ENCODE assay signal across 14 cellular contexts in the genomic region with DNA sequence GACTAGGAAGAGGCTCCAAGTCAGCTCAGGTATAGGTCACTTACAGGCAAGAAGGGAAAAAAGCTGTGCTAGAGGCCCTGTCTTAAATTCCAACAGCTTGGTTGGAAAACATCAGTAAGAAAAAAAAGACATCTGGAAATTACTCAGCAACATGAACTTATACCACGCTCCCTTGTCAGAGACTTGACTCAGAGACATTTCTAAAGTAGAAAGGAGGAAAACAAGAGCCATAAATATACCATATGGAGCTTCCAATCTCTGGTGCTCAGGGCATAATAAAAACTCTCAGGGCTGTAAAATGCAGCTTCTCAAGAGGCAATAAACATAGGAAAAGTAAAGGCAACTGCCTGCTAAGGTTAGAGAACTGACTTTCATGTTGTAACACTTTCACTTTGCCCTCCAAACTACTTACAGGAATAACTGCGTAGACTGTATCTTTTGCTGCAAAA. TPM values are rescaled to one million over a fixed set of nuclear protein-coding genes. Genes with fewer than 3 reads are reported as not detected.
A peak's percentile ranks its signal among the peaks of the same experiment; 100 is the strongest.
DNase-seq lines count a peak whose midpoint lies in the region; ATAC-seq and TF ChIP-seq lines count a peak whose summit lies in the region.
"Had no signal": no experiment of that assay in that cellular context is flagged by ENCODE, and none has a peak within 500 bp of the region (broad histone marks: within the 10 kb centered on the region; RNA-seq: fewer than 3 reads in every experiment).

No MANE protein-coding gene starts in this region.

- H3K36me3 Mint-ChIP-seq in activated T-helper 17 cell treated with anti-CD3 and anti-CD28 coated beads, Interleukin-2, amount 50 U/mL, for 72 hours (ENCODE audit: low read depth), result peaks cover 97% of the 10 kb centered on the region

- peak overlapping the region; percentile 16 for H3K4me3 Mint-ChIP-seq in activated T-helper 17 cell treated with anti-CD3 and anti-CD28 coated beads, Interleukin-2, amount 50 U/mL, for 72 hours

- no peaks in the 10 kb centered on the region for H3K79me2 ChIP-seq in hepatocyte

- TF ChIP-seq CTCF in heart right ventricle (IDR thresholded peaks at IDR 0.05) (no peak), heart left ventricle (IDR thresholded peaks at IDR 0.05) (no peak), hepatocyte (IDR thresholded peaks at IDR 0.05; ENCODE audit: poor library complexity) (no peak), tibial artery (IDR thresholded peaks at IDR 0.05) (no peak)

- WGBS in heart right ventricle, 2 donors, result 72 to 77% methylated on average over 2 of the region's 2 CpGs
- 70 to 77% (median 75%) methylated on average over 2 of the region's 2 CpGs for WGBS in heart left ventricle, 4 donors
- 25% methylated on average over 2 of the region's 2 CpGs for WGBS in hepatocyte (ENCODE audit: low lambda C conversion rate, missing lambda C conversion rate)

- H3K4me3 ChIP-seq in heart right ventricle (no peak overlapping the region), heart left ventricle (no peak overlapping the region), hepatocyte (no peak overlapping the region), tibial artery (no peak overlapping the region)
- H3K4me3 ChIP-seq: BLaER1 treated with 17β-estradiol and CSF1 and Interleukin-3, amounts not matched to agents 10 nM and 100 nM had no signal

- H4K20me1 ChIP-seq in hepatocyte (ENCODE audit: insufficient read depth, poor library complexity, severe bottlenecking), result no peaks in the 10 kb centered on the region
- H4K20me1 ChIP-seq: BLaER1 treated with 17β-estradiol and CSF1 and Interleukin-3, amounts not matched to agents 10 nM and 100 nM had no signal

- H3K9me3 Mint-ChIP-seq in activated T-helper 17 cell treated with anti-CD3 and anti-CD28 coated beads, Interleukin-2, amount 50 U/mL, for 72 hours, result peaks cover 3% of the 10 kb centered on the region

- H3K4me1 Mint-ChIP-seq in activated T-helper 17 cell treated with anti-CD3 and anti-CD28 coated beads, Interleukin-2, amount 50 U/mL, for 72 hours, result peaks cover 5% of the 10 kb centered on the region

- TF ChIP-seq POLR2A in heart left ventricle (IDR thresholded peaks at IDR 0.05), result no peak

- no peak overlapping the region for H2AFZ ChIP-seq in hepatocyte

- intact Hi-C loops in heart right ventricle (cut with DNase I), result no loop called here
- intact Hi-C loops in heart left ventricle (cut with DNase I), result no loop called here
- intact Hi-C loops in tibial artery (cut with DNase I; ENCODE audit: low total_unique reads), result no loop called here

- H3K9me3 ChIP-seq in heart right ventricle, result peaks cover 0 to 19% (median 8%) of the 10 kb centered on the region in 11 donors
- peaks cover 0 to 22% (median 10%) of the 10 kb centered on the region in 12 donors for H3K9me3 ChIP-seq in heart left ventricle
- no peaks in the 10 kb centered on the region for H3K9me3 ChIP-seq in hepatocyte (ENCODE audit: low read depth)
- H3K9me3 ChIP-seq in tibial artery, result peaks cover 0 to 5% (median 0%) of the 10 kb centered on the region in 3 donors

- H3K27ac Mint-ChIP-seq in activated T-helper 17 cell treated with anti-CD3 and anti-CD28 coated beads, Interleukin-2, amount 50 U/mL, for 72 hours, result peak overlapping the region; percentile 79

- H3K9me2 ChIP-seq in hepatocyte (replicated peaks; ENCODE audit: insufficient read depth), result no peaks in the 10 kb centered on the region

- peak overlapping the region; percentile 51 for H3K4me2 ChIP-seq in hepatocyte
- H3K4me2 ChIP-seq: BLaER1 treated with 17β-estradiol and CSF1 and Interleukin-3, amounts not matched to agents 10 nM and 100 nM had no signal

- DNase-seq in heart right ventricle (no peak), heart left ventricle (no peak), hepatocyte (ENCODE audit: low spot score) (peak; percentile 57), tibial artery (no peak), left lobe of liver (ENCODE audit: low spot score) (no peak)
- DNase-seq in activated CD4-positive, CD25-positive, alpha-beta regulatory T cell treated with anti-CD3 and anti-CD28 coated beads, Interleukin-2, amount 50 U/mL, for 72 hours, result no peak
- DNase-seq: activated CD8-positive, alpha-beta memory T cell treated with anti-CD3 and anti-CD28 coated beads, Interleukin-2, amount 50 U/mL, for 48 hours; NCI-H146; NCI-H69; SHP77; stimulated activated CD4-positive, alpha-beta T cell treated with anti-CD3 and anti-CD28 coated beads, Interleukin-1b, Interleukin-23, amount 100 ng/mL, for 48 hours had no signal

- ATAC-seq in heart right ventricle, result no peak
- ATAC-seq in heart left ventricle, result no peak
- peak; percentile 80 for ATAC-seq in activated T-helper 17 cell treated with anti-CD3 and anti-CD28 coated beads, Interleukin-2, amount 50 U/mL, for 72 hours (replicated peaks)
- ATAC-seq in left lobe of liver, result no peak
- no peak for ATAC-seq in GM21423 (IDR thresholded peaks at IDR 0.05; ENCODE audit: unreplicated experiment)

- H3K36me3 ChIP-seq in heart right ventricle (peaks cover 0 to 94% (median 46%) of the 10 kb centered on the region in 9 donors), heart left ventricle (peaks cover 0 to 94% (median 80%) of the 10 kb centered on the region in 9 donors), hepatocyte (replicated peaks; ENCODE audit: insufficient read depth, low read depth) (no peaks in the 10 kb centered on the region), tibial artery (peaks cover 72 to 82% (median 82%) of the 10 kb centered on the region in 3 donors)

- H3K27ac ChIP-seq in heart right ventricle (peak overlapping the region in 6 of 10 donors; percentile 28 to 55 (median 42)), heart left ventricle (peak overlapping the region in 6 of 12 donors; percentile 16 to 77 (median 26)), hepatocyte (peak overlapping the region; percentile 29), tibial artery (peak overlapping the region; percentile 12 to 48)
- H3K27ac ChIP-seq: BLaER1 treated with 17β-estradiol and CSF1 and Interleukin-3, amounts not matched to agents 10 nM and 100 nM had no signal

- H3K27me3 ChIP-seq in heart right ventricle (no peaks in the 10 kb centered on the region), heart left ventricle (no peaks in the 10 kb centered on the region), hepatocyte (no peaks in the 10 kb centered on the region), tibial artery (no peaks in the 10 kb centered on the region)
- H3K27me3 ChIP-seq: BLaER1 treated with 17β-estradiol and CSF1 and Interleukin-3, amounts not matched to agents 10 nM and 100 nM had no signal

- no peaks in the 10 kb centered on the region for H3K27me3 Mint-ChIP-seq in activated T-helper 17 cell treated with anti-CD3 and anti-CD28 coated beads, Interleukin-2, amount 50 U/mL, for 72 hours

- H3K4me1 ChIP-seq in heart right ventricle, result peaks cover 0 to 28% (median 3%) of the 10 kb centered on the region in 9 donors
- H3K4me1 ChIP-seq in heart left ventricle, result peaks cover 0 to 14% (median 3%) of the 10 kb centered on the region in 12 donors
- H3K4me1 ChIP-seq in hepatocyte (ENCODE audit: insufficient read depth), result peaks cover 5% of the 10 kb centered on the region
- no peaks in the 10 kb centered on the region for H3K4me1 ChIP-seq in tibial artery
- H3K4me1 ChIP-seq: BLaER1 treated with 17β-estradiol and CSF1 and Interleukin-3, amounts not matched to agents 10 nM and 100 nM had no signal

RNA-seq across cellular contexts. Expression of gene ATPAF1, which starts 14.7 kb away (rescaled TPM):
- total RNA-seq in heart right ventricle, result 100 to 1,000 TPM; 157 to 271 (median 209) TPM
- polyA plus RNA-seq in heart right ventricle, result 100 to 1,000 TPM in 1 of 2 donors, 10 to 100 TPM in 1; 80.5 to 196 TPM
- total RNA-seq in heart left ventricle, result 100 to 1,000 TPM; 147 to 237 (median 179) TPM
- 100 to 1,000 TPM in 1 of 2 donors, 10 to 100 TPM in 1; 96.8 to 263 TPM for polyA plus RNA-seq in heart left ventricle
- total RNA-seq in activated T-helper 17 cell treated with anti-CD3 and anti-CD28 coated beads, Interleukin-2, amount 50 U/mL, for 72 hours, result 10 to 100 TPM; 33.4 to 42.6 TPM
- total RNA-seq in hepatocyte, result 57.5 and 58.4 TPM in 2 replicates
- 59.3 and 63.2 TPM in 2 replicates for polyA plus RNA-seq in hepatocyte
- total RNA-seq in left lobe of liver, result 43.0 TPM

RNA-seq across cellular contexts. Expression of gene TEX38, which starts 18.2 kb away (rescaled TPM):
- total RNA-seq in heart right ventricle (not detected), heart left ventricle (under 1 TPM in 1 of 9 donors, not detected in 8; 0.81 TPM), hepatocyte (0.16 TPM in 1 of 2 replicates, not detected in the other), left lobe of liver (not detected)
- polyA plus RNA-seq in heart right ventricle (not detected), heart left ventricle (not detected), hepatocyte (0.27 and 0.40 TPM in 2 replicates)
- under 1 TPM in 1 of 2 donors, not detected in 1; 0.26 TPM for total RNA-seq in activated T-helper 17 cell treated with anti-CD3 and anti-CD28 coated beads, Interleukin-2, amount 50 U/mL, for 72 hours

RNA-seq across cellular contexts. Expression of gene MOB3C, which starts 36.8 kb away (rescaled TPM):
- total RNA-seq in heart right ventricle (10 to 100 TPM in 6 of 10 donors, 1 to 10 TPM in 4; 8.6 to 16.9 (median 12.2) TPM), heart left ventricle (10 to 100 TPM in 6 of 9 donors, 1 to 10 TPM in 3; 6.9 to 24.0 (median 11.2) TPM), hepatocyte (5.3 and 6.6 TPM in 2 replicates), left lobe of liver (5.3 TPM)
- polyA plus RNA-seq in heart right ventricle (1 to 10 TPM; 7.9 to 9.6 TPM), heart left ventricle (1 to 10 TPM; 6.0 to 9.7 TPM), hepatocyte (5.1 and 5.8 TPM in 2 replicates)
- total RNA-seq in activated T-helper 17 cell treated with anti-CD3 and anti-CD28 coated beads, Interleukin-2, amount 50 U/mL, for 72 hours, result 10 to 100 TPM; 13.7 to 20.9 TPM

RNA-seq across cellular contexts. Expression of gene MKNK1, which starts 49.4 kb away (rescaled TPM):
- total RNA-seq in heart right ventricle (10 to 100 TPM; 32.2 to 50.6 (median 36.8) TPM), heart left ventricle (10 to 100 TPM; 23.1 to 77.6 (median 37.8) TPM), hepatocyte (20.6 and 21.6 TPM in 2 replicates), left lobe of liver (18.9 TPM)
- polyA plus RNA-seq in heart right ventricle (10 to 100 TPM; 22.4 to 43.1 TPM), heart left ventricle (10 to 100 TPM; 23.5 to 35.3 TPM), hepatocyte (17.8 and 29.6 TPM in 2 replicates)
- 10 to 100 TPM; 59.2 to 83.7 TPM for total RNA-seq in activated T-helper 17 cell treated with anti-CD3 and anti-CD28 coated beads, Interleukin-2, amount 50 U/mL, for 72 hours
